ENCODE assay signal across 8 cellular contexts in the genomic region with DNA sequence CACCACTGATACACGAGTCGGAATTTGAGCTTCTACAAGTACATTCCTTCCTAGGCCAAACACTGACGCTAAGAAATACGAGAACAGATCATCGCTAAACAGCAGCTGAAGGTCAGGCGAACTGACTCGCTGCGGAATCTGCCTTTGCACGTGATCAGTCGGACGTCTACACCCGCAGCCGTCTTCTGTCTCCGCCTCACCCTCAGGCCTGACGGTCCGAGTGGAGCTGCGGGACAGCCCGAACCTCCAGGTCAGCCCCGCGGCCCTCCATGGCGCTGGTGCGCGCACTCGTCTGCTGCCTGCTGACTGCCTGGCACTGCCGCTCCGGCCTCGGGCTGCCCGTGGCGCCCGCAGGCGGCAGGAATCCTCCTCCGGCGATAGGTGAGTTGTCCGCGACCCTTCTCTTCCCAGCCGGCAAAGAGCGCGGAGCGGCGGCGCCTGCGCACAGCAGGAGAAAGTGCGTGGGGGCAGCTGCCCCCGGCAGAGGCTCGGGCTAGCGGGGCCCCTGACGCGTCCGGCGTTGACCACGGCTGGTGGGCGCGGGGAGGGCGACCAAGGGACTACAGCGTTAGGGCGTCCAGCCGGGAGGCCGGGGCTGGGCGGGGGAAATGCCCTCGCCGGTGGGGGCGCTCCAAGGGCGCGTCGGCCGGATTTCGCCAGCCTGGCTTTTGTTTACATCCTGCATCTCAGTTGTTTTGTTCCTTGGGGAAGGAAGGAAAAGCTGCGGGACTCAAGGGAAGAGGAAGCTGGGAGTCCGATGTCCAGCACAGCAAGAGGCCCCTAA. TPM values are rescaled to one million over a fixed set of nuclear protein-coding genes. Genes with fewer than 3 reads are reported as not detected.
DNase-seq lines count a peak whose midpoint lies in the region; ATAC-seq and TF ChIP-seq lines count a peak whose summit lies in the region.

A gene with protein sequence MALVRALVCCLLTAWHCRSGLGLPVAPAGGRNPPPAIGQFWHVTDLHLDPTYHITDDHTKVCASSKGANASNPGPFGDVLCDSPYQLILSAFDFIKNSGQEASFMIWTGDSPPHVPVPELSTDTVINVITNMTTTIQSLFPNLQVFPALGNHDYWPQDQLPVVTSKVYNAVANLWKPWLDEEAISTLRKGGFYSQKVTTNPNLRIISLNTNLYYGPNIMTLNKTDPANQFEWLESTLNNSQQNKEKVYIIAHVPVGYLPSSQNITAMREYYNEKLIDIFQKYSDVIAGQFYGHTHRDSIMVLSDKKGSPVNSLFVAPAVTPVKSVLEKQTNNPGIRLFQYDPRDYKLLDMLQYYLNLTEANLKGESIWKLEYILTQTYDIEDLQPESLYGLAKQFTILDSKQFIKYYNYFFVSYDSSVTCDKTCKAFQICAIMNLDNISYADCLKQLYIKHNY (plus strand): TSS at position 181 of the 784 bp plus-strand sequence. CDS start 89 bp downstream, at position 270.

- peaks cover 16% of the 10 kb centered on the region for H3K4me1 Mint-ChIP-seq in CD4-positive, alpha-beta T cell (ENCODE audit: low read depth)
- H3K4me1 Mint-ChIP-seq in activated CD4-positive, alpha-beta memory T cell treated with anti-CD3 and anti-CD28 coated beads for 36 hours (ENCODE audit: low read depth): peaks cover 16% of the 10 kb centered on the region
- peaks cover 36% of the 10 kb centered on the region for H3K4me1 Mint-ChIP-seq in type B pancreatic cell (ENCODE audit: unreplicated experiment)

- intact Hi-C loops in CD4-positive, alpha-beta T cell (cut with DNase I, micrococcal nuclease): no loop called here
- intact Hi-C loops in activated CD4-positive, alpha-beta memory T cell treated with anti-CD3 and anti-CD28 coated beads for 36 hours (cut with micrococcal nuclease): no loop called here

- H3K36me3 Mint-ChIP-seq in CD4-positive, alpha-beta T cell (ENCODE audit: low read depth): no peaks in the 10 kb centered on the region
- H3K36me3 Mint-ChIP-seq in activated CD4-positive, alpha-beta memory T cell treated with anti-CD3 and anti-CD28 coated beads for 36 hours: no peaks in the 10 kb centered on the region
- H3K36me3 Mint-ChIP-seq in type B pancreatic cell: no peaks in the 10 kb centered on the region

- DNase-seq in CD4-positive, alpha-beta T cell: no peak
- peak; percentile 73 for DNase-seq in NCI-H2171 (lab: John Stamatoyannopoulos, UW)
- peak; percentile 22 for DNase-seq in activated CD4-positive, alpha-beta memory T cell treated with anti-CD3 and anti-CD28 coated beads for 36 hours
- DNase-seq in fibroblast of gingiva (ENCODE audit: low read depth): peak; percentile 95
- peak; percentile 76 for DNase-seq in mucosa of gallbladder (ENCODE audit: low spot score)
- DNase-seq in type B pancreatic cell (ENCODE audit: extremely low spot score, unreplicated experiment): peak; percentile 84

- H3K4me3 Mint-ChIP-seq in CD4-positive, alpha-beta T cell: peak within 1 kb of the TSS; percentile 76
- peak within 1 kb of the TSS; percentile 77 for H3K4me3 Mint-ChIP-seq in activated CD4-positive, alpha-beta memory T cell treated with anti-CD3 and anti-CD28 coated beads for 36 hours
- peak within 1 kb of the TSS; percentile 87 for H3K4me3 Mint-ChIP-seq in type B pancreatic cell

- peaks cover 71% of the 10 kb centered on the region for H3K27me3 Mint-ChIP-seq in CD4-positive, alpha-beta T cell
- peaks cover 52% of the 10 kb centered on the region for H3K27me3 Mint-ChIP-seq in activated CD4-positive, alpha-beta memory T cell treated with anti-CD3 and anti-CD28 coated beads for 36 hours
- H3K27me3 Mint-ChIP-seq in type B pancreatic cell: no peaks in the 10 kb centered on the region

- CTCF ChIA-PET in CD4-positive, alpha-beta T cell (lab: Charles Lee): no interaction called here
- CTCF ChIA-PET in activated CD4-positive, alpha-beta memory T cell treated with anti-CD3 and anti-CD28 coated beads for 36 hours (lab: Charles Lee): interaction anchor here (0.6 to 1.8 kb wide), 3 partner anchors 9 to 50 kb away, joined by 3 to 7 read pairs (median 3); no protein-coding TSS in a partner anchor

- no peak for ATAC-seq in CD4-positive, alpha-beta T cell (ENCODE audit: poor library complexity)
- ATAC-seq in GM18909 (IDR thresholded peaks at IDR 0.05; ENCODE audit: poor library complexity, unreplicated experiment) (peak; percentile 71), HG03103 (IDR thresholded peaks at IDR 0.05; ENCODE audit: low read depth, unreplicated experiment) (peak; percentile 57)

- H3K27ac ChIP-seq in CD4-positive, alpha-beta T cell (ENCODE audit: low read depth, low read length): no peak within 1 kb of the TSS

- no peaks in the 10 kb centered on the region for H3K9me3 Mint-ChIP-seq in CD4-positive, alpha-beta T cell
- H3K9me3 Mint-ChIP-seq in activated CD4-positive, alpha-beta memory T cell treated with anti-CD3 and anti-CD28 coated beads for 36 hours: no peaks in the 10 kb centered on the region
- H3K9me3 Mint-ChIP-seq in type B pancreatic cell: no peaks in the 10 kb centered on the region

- POLR2A ChIA-PET in CD4-positive, alpha-beta T cell (lab: Charles Lee): no interaction called here
- POLR2A ChIA-PET in activated CD4-positive, alpha-beta memory T cell treated with anti-CD3 and anti-CD28 coated beads for 36 hours (lab: Charles Lee): interaction anchor here (1.0 kb wide), 1 partner anchor 317 kb away, joined by 3 read pairs; a partner anchor contains a TSS

- no peak for TF ChIP-seq CTCF in CD4-positive, alpha-beta T cell (IDR thresholded peaks at IDR 0.05)
- peak; percentile 66 for TF ChIP-seq CTCF in type B pancreatic cell (conservative IDR thresholded peaks at IDR 0.05)

- peaks cover 52% of the 10 kb centered on the region for H3K27me3 ChIP-seq in CD4-positive, alpha-beta T cell (ENCODE audit: control insufficient read depth, insufficient read depth, low read length)

- H3K9me3 ChIP-seq in CD4-positive, alpha-beta T cell (ENCODE audit: control insufficient read depth, low read length): no peaks in the 10 kb centered on the region

- no peak within 1 kb of the TSS for H3K27ac Mint-ChIP-seq in CD4-positive, alpha-beta T cell
- no peak within 1 kb of the TSS for H3K27ac Mint-ChIP-seq in activated CD4-positive, alpha-beta memory T cell treated with anti-CD3 and anti-CD28 coated beads for 36 hours
- H3K27ac Mint-ChIP-seq in type B pancreatic cell: peak within 1 kb of the TSS; percentile 78

RNA-seq across cellular contexts. Expression of the gene that starts here (rescaled TPM):
- under 1 TPM; 0.22 to 0.52 TPM for total RNA-seq in CD4-positive, alpha-beta T cell
- under 1 TPM; 0.17 to 0.21 TPM for total RNA-seq in activated CD4-positive, alpha-beta memory T cell treated with anti-CD3 and anti-CD28 coated beads for 36 hours
- total RNA-seq in mucosa of gallbladder (27.9 TPM), type B pancreatic cell (ENCODE audit: low replicate concordance) (9.4 and 18.0 TPM in 2 replicates)

Comparison
In these comparisons a context has a peak if more than half of its experiments do, and no peak if none do; other contexts are left out.
1. Peak in DNase-seq in activated CD4-positive, alpha-beta memory T cell treated with anti-CD3 and anti-CD28 coated beads for 36 hours; RNA of the gene not detected or under 1 TPM.
2. DNase-seq: peak in NCI-H2171 (single experiment), fibroblast of gingiva (single experiment), mucosa of gallbladder (single experiment) and type B pancreatic cell (single experiment); none in CD4-positive, alpha-beta T cell (0 of 10).
3. Peak in every context shown above with its lines, with median percentiles within 50 percentile points of each other: H3K4me3 Mint-ChIP-seq.